In genomic region chr3:44816334-44816733, GRCh38 we compare ENCODE assay signal across 8 cellular contexts. TPM values are rescaled to one million over a fixed set of nuclear protein-coding genes. Genes with fewer than 3 reads are reported as not detected.
"Had no signal": no experiment of that assay in that cellular context is flagged by ENCODE, and none has a peak within 500 bp of the region (broad histone marks: within the 10 kb centered on the region; RNA-seq: fewer than 3 reads in every experiment).

No MANE protein-coding gene starts in this region.

RNA-seq across cellular contexts. Expression of gene TGM4, which starts 58.1 kb away (rescaled TPM):
- total RNA-seq: OCI-LY7, Peyer's patch, Right ventricle myocardium inferior, Right ventricle myocardium superior, RPMI7951, SJCRH30, SK-MEL-5, T-cell had no signal
